In the genomic region with DNA sequence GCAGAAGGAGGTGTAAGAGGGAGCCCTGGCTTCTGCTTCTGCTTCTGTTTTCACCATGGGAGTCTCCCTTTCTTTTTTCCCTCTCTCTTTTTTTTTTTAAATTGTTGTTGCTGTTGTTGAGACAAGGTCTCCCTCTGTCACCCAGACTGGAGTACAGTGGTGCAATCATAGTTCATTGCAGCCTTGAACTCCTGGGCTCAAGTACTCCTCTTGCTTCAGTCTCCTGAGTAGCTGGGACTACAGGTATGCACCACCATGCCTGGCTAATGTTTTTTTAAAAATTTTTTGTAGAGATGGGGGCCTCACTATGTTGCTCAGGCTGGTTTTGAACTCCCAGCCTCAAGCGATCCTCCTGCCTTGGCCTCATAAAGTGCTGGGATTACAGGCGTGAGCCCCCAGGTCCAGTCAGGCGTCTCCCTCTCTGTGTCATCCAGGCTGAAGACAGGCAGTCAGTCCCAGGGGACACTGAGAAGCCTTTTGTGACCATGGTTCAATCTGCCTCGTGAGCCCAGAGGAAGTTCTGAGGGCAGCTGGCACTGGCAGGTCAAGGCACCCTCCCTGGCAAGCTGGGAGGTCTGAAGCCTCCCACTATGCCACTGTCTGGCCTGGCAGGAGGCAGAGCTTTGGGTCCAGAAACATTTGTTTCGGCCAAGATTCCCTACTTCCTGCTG, we compare ENCODE assay signal across 18 cellular contexts. TPM values are rescaled to one million over a fixed set of nuclear protein-coding genes. Genes with fewer than 3 reads are reported as not detected.
"Had no signal": no experiment of that assay in that cellular context is flagged by ENCODE, and none has a peak within 500 bp of the region (broad histone marks: within the 10 kb centered on the region; RNA-seq: fewer than 3 reads in every experiment).

No MANE protein-coding gene starts in this region.

- H3K4me1 Mint-ChIP-seq: activated naive CD8-positive, alpha-beta T cell treated with anti-CD3 and anti-CD28 coated beads for 36 hours had no signal

- DNase-seq: activated CD4-positive, alpha-beta T cell treated with anti-CD3 and anti-CD28 coated beads, Interleukin-2, amount 50 U/mL, for 4 hours; activated CD4-positive, CD25-positive, alpha-beta regulatory T cell treated with anti-CD3 and anti-CD28 coated beads, Interleukin-2, amount 50 U/mL, for 72 hours; activated gamma-delta T cell treated with Interleukin-2 at 50 U/mL for 16 hours; activated naive CD8-positive, alpha-beta T cell treated with anti-CD3 and anti-CD28 coated beads for 36 hours; activated T-cell treated with anti-CD3 and anti-CD28 coated beads, Interleukin-2, amount 50 U/mL, for 48 hours; cerebellar nuclear complex; endodermal cell; erythroblast; hypothalamus; naive thymus-derived CD8-positive, alpha-beta T cell had no signal

- H3K36me3 Mint-ChIP-seq: stimulated activated effector memory CD8-positive, alpha-beta T cell treated with anti-CD3 and anti-CD28 coated beads, Interleukin-12 subunit alpha, Interleukin-12 subunit beta, amount 100 ng/mL, for 72 hours had no signal

- H3K27ac ChIP-seq: right atrium auricular region, tibial nerve had no signal

- H3K27me3 ChIP-seq: right atrium auricular region, tibial nerve had no signal

- H3K9me3 Mint-ChIP-seq: endodermal cell; naive thymus-derived CD8-positive, alpha-beta T cell; stimulated activated effector memory CD8-positive, alpha-beta T cell treated with anti-CD3 and anti-CD28 coated beads, Interleukin-12 subunit alpha, Interleukin-12 subunit beta, amount 100 ng/mL, for 72 hours; T-helper 2 cell treated with Interferon-gamma antibody and Interleukin-4, amounts not matched to agents 5 μg/mL and 100 μg/mL, for 36 hours had no signal

- H3K4me3 ChIP-seq: lung, right atrium auricular region, tibial nerve had no signal

- H3K9me3 ChIP-seq: right atrium auricular region, tibial nerve had no signal

- H3K36me3 ChIP-seq: right atrium auricular region, tibial nerve had no signal

- H3K27me3 Mint-ChIP-seq: activated naive CD8-positive, alpha-beta T cell treated with anti-CD3 and anti-CD28 coated beads for 36 hours; naive thymus-derived CD8-positive, alpha-beta T cell had no signal

- H3K4me1 ChIP-seq: tibial nerve had no signal

- H3K4me3 Mint-ChIP-seq: activated naive CD8-positive, alpha-beta T cell treated with anti-CD3 and anti-CD28 coated beads for 36 hours; endodermal cell; naive thymus-derived CD8-positive, alpha-beta T cell; stimulated activated effector memory CD8-positive, alpha-beta T cell treated with anti-CD3 and anti-CD28 coated beads, Interleukin-12 subunit alpha, Interleukin-12 subunit beta, amount 100 ng/mL, for 72 hours; T-helper 2 cell treated with Interferon-gamma antibody and Interleukin-4, amounts not matched to agents 5 μg/mL and 100 μg/mL, for 36 hours had no signal

- ATAC-seq: naive thymus-derived CD8-positive, alpha-beta T cell; stimulated activated effector memory CD8-positive, alpha-beta T cell treated with anti-CD3 and anti-CD28 coated beads, Interleukin-12 subunit alpha, Interleukin-12 subunit beta, amount 100 ng/mL, for 72 hours had no signal

- H3K27ac Mint-ChIP-seq: activated naive CD8-positive, alpha-beta T cell treated with anti-CD3 and anti-CD28 coated beads for 36 hours; endodermal cell; stimulated activated effector memory CD8-positive, alpha-beta T cell treated with anti-CD3 and anti-CD28 coated beads, Interleukin-12 subunit alpha, Interleukin-12 subunit beta, amount 100 ng/mL, for 72 hours; T-helper 2 cell treated with Interferon-gamma antibody and Interleukin-4, amounts not matched to agents 5 μg/mL and 100 μg/mL, for 36 hours had no signal

RNA-seq across cellular contexts. Expression of gene NPFFR1, which starts 33.6 kb away (rescaled TPM):
- total RNA-seq: activated naive CD8-positive, alpha-beta T cell treated with anti-CD3 and anti-CD28 coated beads for 36 hours; dermis microvascular lymphatic vessel endothelial cell; naive thymus-derived CD8-positive, alpha-beta T cell; posterior vena cava; subcutaneous adipose tissue had no signal
- polyA plus RNA-seq: naive thymus-derived CD8-positive, alpha-beta T cell had no signal
